ENCODE assay signal across 1 cellular context in genomic region chr19:40716655-40717324, GRCh38.
TF ChIP-seq lines count a peak whose summit lies in the region.

TSS of gene COQ8B (minus strand) at chr19:40716886. CDS start at chr19:40714632, 2,254 bp downstream.
TSS of gene ITPKC (plus strand) at chr19:40717112. CDS start at chr19:40717136, 24 bp downstream.

TF ChIP-seq in HepG2, 621 proteins besides CTCF, POLR2A, EP300 and RAD21 (continued from another document and continues in another):
- no peak for TF ChIP-seq DMTF1 (CRISPR knock-in tag; IDR thresholded peaks at IDR 0.05)
- no peak for TF ChIP-seq CERS6 (CRISPR knock-in tag; IDR thresholded peaks at IDR 0.05)
- TF ChIP-seq RCOR2 (CRISPR knock-in tag; IDR thresholded peaks at IDR 0.05), result peak; percentile 23; the same call in 1 of the 2 replicates
- TF ChIP-seq ZBTB7B (CRISPR knock-in tag; IDR thresholded peaks at IDR 0.05), result no peak
- no peak for TF ChIP-seq ZIK1 (CRISPR knock-in tag; IDR thresholded peaks at IDR 0.05; ENCODE audit: borderline replicate concordance, low read depth)
- no peak for TF ChIP-seq PLSCR1 (CRISPR knock-in tag; IDR thresholded peaks at IDR 0.05; ENCODE audit: borderline replicate concordance)
- no peak for TF ChIP-seq ZNF101 (CRISPR knock-in tag; IDR thresholded peaks at IDR 0.05; ENCODE audit: borderline replicate concordance, low read depth)
- no peak for TF ChIP-seq MBD4 (IDR thresholded peaks at IDR 0.05; ENCODE audit: borderline replicate concordance, low read length)
- no peak for TF ChIP-seq MTA3 (CRISPR knock-in tag; IDR thresholded peaks at IDR 0.05)
- TF ChIP-seq ZSCAN9 (CRISPR knock-in tag; IDR thresholded peaks at IDR 0.05; ENCODE audit: borderline replicate concordance), result no peak; the same call in 1 of the 2 replicates
- no peak for TF ChIP-seq PREB (CRISPR knock-in tag; IDR thresholded peaks at IDR 0.05)
- no peak for TF ChIP-seq TRAFD1 (CRISPR knock-in tag; IDR thresholded peaks at IDR 0.05; ENCODE audit: borderline replicate concordance)
- TF ChIP-seq DBP (CRISPR knock-in tag; IDR thresholded peaks at IDR 0.05; ENCODE audit: not compliant biosample characterization), result no peak
- TF ChIP-seq MTF2 (CRISPR knock-in tag; IDR thresholded peaks at IDR 0.05; ENCODE audit: borderline replicate concordance), result no peak
- TF ChIP-seq ISL2 (CRISPR knock-in tag; IDR thresholded peaks at IDR 0.05), result peak; percentile 14; the same call in 1 of the 2 replicates
- no peak for TF ChIP-seq ZNF543 (CRISPR knock-in tag; IDR thresholded peaks at IDR 0.05)
- TF ChIP-seq NRL (CRISPR knock-in tag; IDR thresholded peaks at IDR 0.05; ENCODE audit: borderline replicate concordance), result no peak
- TF ChIP-seq MXD1 (CRISPR knock-in tag; IDR thresholded peaks at IDR 0.05), result no peak
- TF ChIP-seq ZNF724P (CRISPR knock-in tag; IDR thresholded peaks at IDR 0.05; ENCODE audit: borderline replicate concordance), result no peak
- 0 out of 2 replicates have a peak, but pooled peaks have one; percentile 58 for TF ChIP-seq ZNF761 (CRISPR knock-in tag; conservative IDR thresholded peaks at IDR 0.05)
- TF ChIP-seq ZFAT (CRISPR knock-in tag; conservative IDR thresholded peaks at IDR 0.05), result no peak
- 0 out of 2 replicates have a peak, but pooled peaks have one; percentile 56 for TF ChIP-seq CSRNP1 (CRISPR knock-in tag; IDR thresholded peaks at IDR 0.05)
- peak; percentile 38 for TF ChIP-seq HOXA3 (CRISPR knock-in tag; IDR thresholded peaks at IDR 0.05)
- no peak for TF ChIP-seq ZNF30 (CRISPR knock-in tag; IDR thresholded peaks at IDR 0.05)
- TF ChIP-seq ZNF180 (CRISPR knock-in tag; IDR thresholded peaks at IDR 0.05; ENCODE audit: borderline replicate concordance, low read depth), result no peak
- TF ChIP-seq NAIF1 (CRISPR knock-in tag; IDR thresholded peaks at IDR 0.05; ENCODE audit: borderline replicate concordance), result no peak
- TF ChIP-seq SP5 (CRISPR knock-in tag; IDR thresholded peaks at IDR 0.05; ENCODE audit: borderline replicate concordance, low read depth), result peak; percentile 87
- TF ChIP-seq HOXA5 (CRISPR knock-in tag; IDR thresholded peaks at IDR 0.05), result peak; percentile 57; the same call in 1 of the 2 replicates
- no peak for TF ChIP-seq SATB2 (CRISPR knock-in tag; IDR thresholded peaks at IDR 0.05)
- TF ChIP-seq ZNF225 (CRISPR knock-in tag; IDR thresholded peaks at IDR 0.05), result no peak
- TF ChIP-seq ZNF484 (CRISPR knock-in tag; IDR thresholded peaks at IDR 0.05; ENCODE audit: borderline replicate concordance, low read depth), result no peak
- 0 out of 2 replicates have a peak, but pooled peaks have one; percentile 64 for TF ChIP-seq KLF11 (CRISPR knock-in tag; IDR thresholded peaks at IDR 0.05)
- no peak for TF ChIP-seq HOXA9 (CRISPR knock-in tag; IDR thresholded peaks at IDR 0.05; ENCODE audit: borderline replicate concordance)
- no peak for TF ChIP-seq TSC22D2 (CRISPR knock-in tag; IDR thresholded peaks at IDR 0.05; ENCODE audit: borderline replicate concordance)
- no peak for TF ChIP-seq IKZF1 (IDR thresholded peaks at IDR 0.05)
- TF ChIP-seq ZNF547 (CRISPR knock-in tag; IDR thresholded peaks at IDR 0.05), result no peak
- TF ChIP-seq HMG20A (CRISPR knock-in tag; IDR thresholded peaks at IDR 0.05; ENCODE audit: borderline replicate concordance), result no peak
- TF ChIP-seq POGK (CRISPR knock-in tag; conservative IDR thresholded peaks at IDR 0.05), result peak; percentile 13; the same call in 1 of the 2 replicates
- TF ChIP-seq ZNF788 (CRISPR knock-in tag; IDR thresholded peaks at IDR 0.05; ENCODE audit: borderline replicate concordance), result peak; percentile 42; the same call in 1 of the 2 replicates
- TF ChIP-seq MAZ (IDR thresholded peaks at IDR 0.05; ENCODE audit: borderline replicate concordance, low read depth, low read length), result peak; percentile 98
- peak; percentile 57; the same call in 1 of the 2 replicates for TF ChIP-seq MAZ (CRISPR knock-in tag; IDR thresholded peaks at IDR 0.05; ENCODE audit: low read depth)
- no peak for TF ChIP-seq ZNF737 (CRISPR knock-in tag; IDR thresholded peaks at IDR 0.05; ENCODE audit: borderline replicate concordance)
- TF ChIP-seq SKIL (CRISPR knock-in tag; IDR thresholded peaks at IDR 0.05; ENCODE audit: borderline replicate concordance), result no peak
- peak; percentile 79 for TF ChIP-seq ARID4A (CRISPR knock-in tag; IDR thresholded peaks at IDR 0.05; ENCODE audit: borderline replicate concordance)
- no peak for TF ChIP-seq SOX5 (CRISPR knock-in tag; IDR thresholded peaks at IDR 0.05; ENCODE audit: borderline replicate concordance)
- TF ChIP-seq RFX1 (IDR thresholded peaks at IDR 0.05), result no peak
- TF ChIP-seq DNMT1 (CRISPR knock-in tag; IDR thresholded peaks at IDR 0.05), result no peak
